Comparison of ENCODE assay signal across 1 cellular context in the genomic region with DNA sequence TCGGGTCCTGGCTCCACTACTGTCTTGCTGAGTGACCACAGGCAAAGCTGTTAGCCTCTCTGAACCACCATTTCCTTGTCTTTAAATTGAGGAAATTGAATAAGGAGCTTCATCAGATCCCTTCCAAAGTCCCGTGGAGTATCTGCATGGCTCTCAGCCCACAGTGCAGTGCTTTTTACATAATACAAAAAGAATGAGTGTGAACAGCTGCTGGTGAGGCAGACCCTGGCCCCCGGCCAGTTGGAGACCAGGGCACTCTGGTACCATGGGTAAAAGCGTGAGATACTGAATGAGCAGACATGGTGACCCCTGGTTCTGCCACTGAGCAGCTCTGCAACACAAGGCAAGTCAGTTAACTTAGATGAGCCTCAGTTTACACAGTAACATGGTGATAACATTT.
TF ChIP-seq lines count a peak whose summit lies in the region.

No MANE protein-coding gene starts in this region.

TF ChIP-seq in HepG2, 621 proteins besides CTCF, POLR2A, EP300 and RAD21 (continued from another document):
- no peak for TF ChIP-seq ZNF225 (CRISPR knock-in tag; IDR thresholded peaks at IDR 0.05)
- TF ChIP-seq, protein P1, sequence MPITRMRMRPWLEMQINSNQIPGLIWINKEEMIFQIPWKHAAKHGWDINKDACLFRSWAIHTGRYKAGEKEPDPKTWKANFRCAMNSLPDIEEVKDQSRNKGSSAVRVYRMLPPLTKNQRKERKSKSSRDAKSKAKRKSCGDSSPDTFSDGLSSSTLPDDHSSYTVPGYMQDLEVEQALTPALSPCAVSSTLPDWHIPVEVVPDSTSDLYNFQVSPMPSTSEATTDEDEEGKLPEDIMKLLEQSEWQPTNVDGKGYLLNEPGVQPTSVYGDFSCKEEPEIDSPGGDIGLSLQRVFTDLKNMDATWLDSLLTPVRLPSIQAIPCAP (CRISPR knock-in tag; IDR thresholded peaks at IDR 0.05; ENCODE audit: low read depth), result no peak
- TF ChIP-seq FOXC1 (CRISPR knock-in tag; IDR thresholded peaks at IDR 0.05; ENCODE audit: borderline replicate concordance), result no peak
- TF ChIP-seq PCBP2 (optimal IDR thresholded peaks at IDR 0.05; ENCODE audit: low read depth, low read length, poor library complexity, severe bottlenecking), result no peak
- no peak for TF ChIP-seq HMG20B (CRISPR knock-in tag; conservative IDR thresholded peaks at IDR 0.05)
- TF ChIP-seq PRPF4 (IDR thresholded peaks at IDR 0.05; ENCODE audit: low read depth, low read length, poor library complexity, severe bottlenecking), result no peak
- TF ChIP-seq RBM39 (IDR thresholded peaks at IDR 0.05; ENCODE audit: low read depth, low read length, poor library complexity, severe bottlenecking), result no peak
- no peak for TF ChIP-seq ERF (CRISPR knock-in tag; IDR thresholded peaks at IDR 0.05)
- TF ChIP-seq GATAD2A (CRISPR knock-in tag; IDR thresholded peaks at IDR 0.05), result no peak
- TF ChIP-seq FOXJ3 (CRISPR knock-in tag; IDR thresholded peaks at IDR 0.05; ENCODE audit: borderline replicate concordance), result no peak
- TF ChIP-seq, protein P2, sequence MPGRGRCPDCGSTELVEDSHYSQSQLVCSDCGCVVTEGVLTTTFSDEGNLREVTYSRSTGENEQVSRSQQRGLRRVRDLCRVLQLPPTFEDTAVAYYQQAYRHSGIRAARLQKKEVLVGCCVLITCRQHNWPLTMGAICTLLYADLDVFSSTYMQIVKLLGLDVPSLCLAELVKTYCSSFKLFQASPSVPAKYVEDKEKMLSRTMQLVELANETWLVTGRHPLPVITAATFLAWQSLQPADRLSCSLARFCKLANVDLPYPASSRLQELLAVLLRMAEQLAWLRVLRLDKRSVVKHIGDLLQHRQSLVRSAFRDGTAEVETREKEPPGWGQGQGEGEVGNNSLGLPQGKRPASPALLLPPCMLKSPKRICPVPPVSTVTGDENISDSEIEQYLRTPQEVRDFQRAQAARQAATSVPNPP (CRISPR knock-in tag; IDR thresholded peaks at IDR 0.05), result no peak
